In genomic region chr16:22029632-22030031, GRCh38 we compare ENCODE assay signal across 1 cellular context.
TF ChIP-seq lines count a peak whose summit lies in the region.

No MANE protein-coding gene starts in this region.

TF ChIP-seq in HCT116, 20 proteins besides CTCF, POLR2A, EP300 and RAD21:
- TF ChIP-seq ZBTB33 (IDR thresholded peaks at IDR 0.05; ENCODE audit: extremely low read depth, insufficient replicate concordance, low read length) (no peak), ZFX (IDR thresholded peaks at IDR 0.05) (no peak), SRF (IDR thresholded peaks at IDR 0.05; ENCODE audit: low read depth) (no peak), ELF1 (IDR thresholded peaks at IDR 0.05; ENCODE audit: borderline replicate concordance, low read depth) (no peak), SP1 (IDR thresholded peaks at IDR 0.05; ENCODE audit: low read depth) (no peak), YY1 (IDR thresholded peaks at IDR 0.05; ENCODE audit: extremely low read depth, insufficient replicate concordance, low read depth, low read length) (no peak), TCF7L2 (IDR thresholded peaks at IDR 0.05; ENCODE audit: borderline replicate concordance, extremely low read depth, insufficient read depth, insufficient read length) (no peak), EZH2phosphoT487 (IDR thresholded peaks at IDR 0.05; ENCODE audit: borderline replicate concordance) (no peak), ZNF274 (IDR thresholded peaks at IDR 0.05; ENCODE audit: low read depth, low read length) (no peak), CBX3 (IDR thresholded peaks at IDR 0.05; ENCODE audit: low read depth) (no peak), FOSL1 (IDR thresholded peaks at IDR 0.05; ENCODE audit: low read depth) (no peak), ATF3 (IDR thresholded peaks at IDR 0.05) (no peak), POLR2AphosphoS5 (IDR thresholded peaks at IDR 0.05; ENCODE audit: low read depth, low read length) (no peak), CEBPB (IDR thresholded peaks at IDR 0.05; ENCODE audit: low read depth) (no peak), MAX (IDR thresholded peaks at IDR 0.05) (no peak), REST (IDR thresholded peaks at IDR 0.05; ENCODE audit: low read depth) (no peak)
TF ChIP-seq in HCT116: peak in this region for 0.
